ENCODE assay signal across 9 cellular contexts in the genomic region with DNA sequence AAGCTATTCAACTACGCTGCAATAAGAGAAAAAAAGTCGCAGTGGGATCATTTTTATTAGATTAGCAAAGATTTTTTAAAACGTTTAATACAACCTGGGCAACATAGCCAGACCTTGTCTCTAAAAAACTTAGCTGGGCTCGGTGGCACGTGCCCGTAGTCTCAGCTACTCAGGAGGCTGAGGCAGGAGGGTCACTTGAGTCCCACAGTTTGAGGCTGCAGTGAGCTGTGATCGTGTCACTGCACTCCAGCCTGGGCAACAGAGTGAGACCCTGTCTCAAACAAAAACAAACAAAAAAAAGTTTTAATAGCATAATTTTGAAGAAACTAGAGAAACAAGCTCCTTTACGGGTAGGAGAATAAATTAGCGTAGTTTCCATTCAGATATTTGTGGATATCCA. TPM values are rescaled to one million over a fixed set of nuclear protein-coding genes. Genes with fewer than 3 reads are reported as not detected.
A peak's percentile ranks its signal among the peaks of the same experiment; 100 is the strongest.
DNase-seq lines count a peak whose midpoint lies in the region; ATAC-seq, FAIRE-seq and TF ChIP-seq lines count a peak whose summit lies in the region.
"Had no signal": no experiment of that assay in that cellular context is flagged by ENCODE, and none has a peak within 500 bp of the region (broad histone marks: within the 10 kb centered on the region; RNA-seq: fewer than 3 reads in every experiment).

No MANE protein-coding gene starts in this region.

- no peaks in the 10 kb centered on the region for H3K9me3 ChIP-seq in BLaER1 treated with 17β-estradiol and CSF1 and Interleukin-3, amounts not matched to agents 10 nM and 100 nM (replicated peaks in 1 of 11)
- H3K9me3 ChIP-seq in K562 (replicated peaks; ENCODE audit: control insufficient read depth, insufficient read depth, low read depth, low read length): no peaks in the 10 kb centered on the region
- H3K9me3 ChIP-seq in thyroid gland: no peaks in the 10 kb centered on the region
- H3K9me3 ChIP-seq: mucosa of descending colon had no signal

- peaks cover 18 to 62% (median 57%) of the 10 kb centered on the region in 10 experiments; a peak in 19 of 20 replicates for H3K4me1 ChIP-seq in BLaER1 treated with 17β-estradiol and CSF1 and Interleukin-3, amounts not matched to agents 10 nM and 100 nM
- peaks cover 20 to 27% of the 10 kb centered on the region in 2 experiments for H3K4me1 ChIP-seq in K562 (replicated peaks in 1 of 2; ENCODE audit: control insufficient read depth in 2 of 2, insufficient read depth in 2 of 2, low read length in 2 of 2)
- H3K4me1 ChIP-seq in thyroid gland: peaks cover 6 to 10% of the 10 kb centered on the region in 2 donors

- no peak for TF ChIP-seq EP300 in K562 (IDR thresholded peaks at IDR 0.05; ENCODE audit: low read length)

- DNase-seq in K562 (ENCODE audit: extremely low read depth in 1 of 4, low spot score in 3 of 4) (no peak), natural killer cell (no peak), C1 segment of cervical spinal cord (lab: John Stamatoyannopoulos, UW) (no peak), GM03348 (ENCODE audit: low spot score) (no peak), thyroid gland (no peak), OCI-M1 (lab: John Stamatoyannopoulos, UW) (no peak)

- in situ Hi-C loops in K562 (cut with MboI): no loop called here

- CTCF ChIA-PET in K562 (lab: Yijun Ruan, JAX; ENCODE audit: low intra/inter-chr PET ratio): no interaction called here

- FAIRE-seq in K562 (lab: Jason Lieb, UNC): no peak

- 64% methylated on average over 9 of the region's 9 CpGs for WGBS in K562 (ENCODE audit: insufficient coverage, low coverage, missing lambda C conversion rate)
- WGBS in thyroid gland, 2 donors: 86 to 90% methylated on average over 9 of the region's 9 CpGs

- no peaks in the 10 kb centered on the region for H3K36me3 ChIP-seq in BLaER1 treated with 17β-estradiol and CSF1 and Interleukin-3, amounts not matched to agents 10 nM and 100 nM
- H3K36me3 ChIP-seq in K562 (ENCODE audit: control insufficient read depth, insufficient read depth, low read length) (no peaks in the 10 kb centered on the region), thyroid gland (no peaks in the 10 kb centered on the region)

- peak overlapping the region; percentile 93 to 100 (median 97); a peak in 19 of 22 replicates for H3K27ac ChIP-seq in BLaER1 treated with 17β-estradiol and CSF1 and Interleukin-3, amounts not matched to agents 10 nM and 100 nM
- H3K27ac ChIP-seq in K562 (ENCODE audit: extremely low read depth, low read depth, low read length) (peak overlapping the region; percentile 96; the same call in 2 of the 3 replicates), thyroid gland (no peak overlapping the region)

- peak overlapping the region; percentile 91 to 98 (median 98); a peak in 20 of 22 replicates for H3K9ac ChIP-seq in BLaER1 treated with 17β-estradiol and CSF1 and Interleukin-3, amounts not matched to agents 10 nM and 100 nM
- peak overlapping the region in 1 of 2 experiments; percentile 98; a peak in 3 of 4 replicates for H3K9ac ChIP-seq in K562 (ENCODE audit: insufficient read depth in 1 of 2, low read depth in 2 of 2, low read length in 2 of 2)

- H3K4me3 Mint-ChIP-seq in IgD-negative memory B cell (peak overlapping the region; percentile 85 to 94 (median 90)), natural killer cell (peak overlapping the region; percentile 92)

- H2AFZ ChIP-seq in K562 (ENCODE audit: low read depth, low read length): peak overlapping the region; percentile 75

- TF ChIP-seq POLR2A in K562 (conservative IDR thresholded peaks at IDR 0.05) (no peak), thyroid gland (IDR thresholded peaks at IDR 0.05) (no peak)

- H3K27me3 Mint-ChIP-seq in IgD-negative memory B cell (no peaks in the 10 kb centered on the region), natural killer cell (ENCODE audit: low read depth in 2 of 2) (peaks cover 0 to 3% of the 10 kb centered on the region in 2 donors)

- H4K20me1 ChIP-seq in BLaER1 treated with 17β-estradiol and CSF1 and Interleukin-3, amounts not matched to agents 10 nM and 100 nM: peaks cover 0 to 20% (median 2%) of the 10 kb centered on the region in 11 experiments; a peak in 10 of 22 replicates
- no peaks in the 10 kb centered on the region for H4K20me1 ChIP-seq in K562 (replicated peaks; ENCODE audit: control insufficient read depth, insufficient read depth, low read length)

- H3K4me2 ChIP-seq in BLaER1 treated with 17β-estradiol and CSF1 and Interleukin-3, amounts not matched to agents 10 nM and 100 nM: peak overlapping the region; percentile 73 to 96 (median 84)
- H3K4me2 ChIP-seq in K562 (ENCODE audit: insufficient read depth, low read length): peak overlapping the region; percentile 78

- H3K4me1 Mint-ChIP-seq in IgD-negative memory B cell (peaks cover 22 to 28% (median 23%) of the 10 kb centered on the region in 3 donors), natural killer cell (peaks cover 21 to 31% of the 10 kb centered on the region in 2 donors)

- intact Hi-C loops in K562 (cut with micrococcal nuclease): no loop called here
- intact Hi-C loops in natural killer cell (cut with micrococcal nuclease): no loop called here
- intact Hi-C loops in thyroid gland (cut with DNase I): no loop called here

- BruUV-seq in K562 (replicated peaks; lab: Mats Ljungman, UMichigan): no TSS peak

- no peak for TF ChIP-seq CTCF in K562 (IDR thresholded peaks at IDR 0.05 in 2 of 3, conservative IDR thresholded peaks at IDR 0.05 in 1 of 3; ENCODE audit: insufficient read depth in 2 of 3, low read depth in 1 of 3, low read length in 3 of 3)
- TF ChIP-seq CTCF in natural killer cell (IDR thresholded peaks at IDR 0.05): no peak
- TF ChIP-seq CTCF in thyroid gland (IDR thresholded peaks at IDR 0.05): no peak

- no peak for ATAC-seq in K562
- no peak for ATAC-seq in natural killer cell

- no peaks in the 10 kb centered on the region for H3K9me3 Mint-ChIP-seq in IgD-negative memory B cell
- H3K9me3 Mint-ChIP-seq in natural killer cell: no peaks in the 10 kb centered on the region

- peaks cover 36% of the 10 kb centered on the region for H3K79me2 ChIP-seq in K562 (ENCODE audit: control insufficient read depth, insufficient read depth, low read length)

- H3K4me3 ChIP-seq in BLaER1 treated with 17β-estradiol and CSF1 and Interleukin-3, amounts not matched to agents 10 nM and 100 nM: peak overlapping the region; percentile 84 to 97 (median 88); a peak in 19 of 20 replicates
- H3K4me3 ChIP-seq in K562 (peak overlapping the region; percentile 69), thyroid gland (replicated peaks in 1 of 3) (no peak overlapping the region)

- H3K27me3 ChIP-seq in BLaER1 treated with 17β-estradiol and CSF1 and Interleukin-3, amounts not matched to agents 10 nM and 100 nM: no peaks in the 10 kb centered on the region
- no peaks in the 10 kb centered on the region for H3K27me3 ChIP-seq in K562 (ENCODE audit: control insufficient read depth in 2 of 2, insufficient read depth in 2 of 2, low read length in 2 of 2)
- no peaks in the 10 kb centered on the region for H3K27me3 ChIP-seq in thyroid gland

- peak overlapping the region; percentile 87 to 91 (median 88) for H3K27ac Mint-ChIP-seq in IgD-negative memory B cell
- H3K27ac Mint-ChIP-seq in natural killer cell: peak overlapping the region; percentile 83 to 87

- peaks cover 4% of the 10 kb centered on the region for H3K36me3 Mint-ChIP-seq in IgD-negative memory B cell
- no peaks in the 10 kb centered on the region for H3K36me3 Mint-ChIP-seq in natural killer cell

- no peaks in the 10 kb centered on the region for H3K9me1 ChIP-seq in K562 (ENCODE audit: control insufficient read depth, insufficient read depth, low read length)

- no peak for TF ChIP-seq RAD21 in K562 (CRISPR knock-in tag; conservative IDR thresholded peaks at IDR 0.05 in 1 of 2, IDR thresholded peaks at IDR 0.05 in 1 of 2)

- POLR2A ChIA-PET in K562 (lab: Yijun Ruan, JAX): interaction anchor here (0.6 to 2.1 kb wide), 12 partner anchors 8 to 130 kb away, joined by 3 to 10 read pairs (median 4); a partner anchor contains a TSS

TF ChIP-seq in K562, 482 proteins besides CTCF, POLR2A, EP300 and RAD21 (continues in another document):
- TF ChIP-seq, protein P1, sequence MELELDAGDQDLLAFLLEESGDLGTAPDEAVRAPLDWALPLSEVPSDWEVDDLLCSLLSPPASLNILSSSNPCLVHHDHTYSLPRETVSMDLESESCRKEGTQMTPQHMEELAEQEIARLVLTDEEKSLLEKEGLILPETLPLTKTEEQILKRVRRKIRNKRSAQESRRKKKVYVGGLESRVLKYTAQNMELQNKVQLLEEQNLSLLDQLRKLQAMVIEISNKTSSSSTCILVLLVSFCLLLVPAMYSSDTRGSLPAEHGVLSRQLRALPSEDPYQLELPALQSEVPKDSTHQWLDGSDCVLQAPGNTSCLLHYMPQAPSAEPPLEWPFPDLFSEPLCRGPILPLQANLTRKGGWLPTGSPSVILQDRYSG (tag; conservative IDR thresholded peaks at IDR 0.05; ENCODE audit: low read depth): no peak
- TF ChIP-seq MAZ (CRISPR knock-in tag; conservative IDR thresholded peaks at IDR 0.05 in 1 of 2, IDR thresholded peaks at IDR 0.05 in 1 of 2): no peak
- TF ChIP-seq CCNT2 (IDR thresholded peaks at IDR 0.05; ENCODE audit: borderline replicate concordance, extremely low read depth, insufficient read length, low read depth, low read length): no peak
- TF ChIP-seq HOXB6 (CRISPR knock-in tag; IDR thresholded peaks at IDR 0.05; ENCODE audit: borderline replicate concordance): no peak
- no peak for TF ChIP-seq NUFIP1 (IDR thresholded peaks at IDR 0.05; ENCODE audit: partially characterized antibody)
- no peak for TF ChIP-seq E2F3 (CRISPR knock-in tag; IDR thresholded peaks at IDR 0.05)

RNA-seq across cellular contexts. Expression of a gene that starts 1.0 kb away (rescaled TPM):
- polyA plus RNA-seq in IgD-negative memory B cell: 5.6 TPM
- total RNA-seq in K562 (2011; cell fraction: chromatin; rRNA removed; ENCODE audit: low replicate concordance): 56.7 and 69.0 TPM in 2 replicates
- total RNA-seq in K562 (2011; cell fraction: nucleolus; rRNA removed): 33.8 and 45.0 TPM in 2 replicates
- total RNA-seq in K562 (2011; cell fraction: nucleoplasm; rRNA removed): 31.8 and 32.0 TPM in 2 replicates
- total RNA-seq in K562 (2014; rRNA removed): 6.2 and 10.0 TPM in 2 replicates
- 2.9 and 4.4 TPM in 2 replicates for total RNA-seq in K562 (2014; rRNA removed; fragmentation: Illumina TruSeq; extraction: Trizol)
- total RNA-seq in K562 (2015; rRNA removed; fragmentation: Illumina TruSeq; extraction: Trizol): 6.0 and 6.6 TPM in 2 replicates
- total RNA-seq in K562 (2021): 7.6 and 9.2 TPM in 2 replicates
- polyA plus RNA-seq in K562 (2011; rRNA removed): 6.6 and 12.2 TPM in 2 replicates
- polyA plus RNA-seq in K562 (2011; cell fraction: cytosol; rRNA removed): 6.8 and 7.5 TPM in 2 replicates
- 44.0 and 68.1 TPM in 2 replicates for polyA plus RNA-seq in K562 (2011; cell fraction: nucleus; rRNA removed)
- polyA plus RNA-seq in K562 (2012): 6.2 and 6.8 TPM in 2 replicates
- polyA plus RNA-seq in K562 (2014; fragmentation: Illumina TruSeq; extraction: Trizol): 6.0 and 6.2 TPM in 2 replicates
- polyA plus RNA-seq in K562 (2014; fragmentation: Nextera tagmentation; extraction: Ambion mirVana): 1 to 10 TPM in 1 of 2 experiments, under 1 TPM in 1; 0.93 to 1.0 TPM
- 7.1 and 8.5 TPM in 2 replicates for polyA plus RNA-seq in K562 (2014; rRNA removed)
- polyA minus RNA-seq in K562 (2011; rRNA and poly(A)+ RNA removed): 17.3 and 20.4 TPM in 2 replicates
- 7.4 and 14.3 TPM in 2 replicates for polyA minus RNA-seq in K562 (2011; cell fraction: cytosol; rRNA and poly(A)+ RNA removed)
- polyA minus RNA-seq in K562 (2011; cell fraction: nucleus; rRNA and poly(A)+ RNA removed): 15.9 and 23.1 TPM in 2 replicates
- 10 to 100 TPM; 11.4 to 13.5 (median 11.9) TPM for total RNA-seq in natural killer cell
- total RNA-seq in thyroid gland: 10 to 100 TPM in 1 of 4 donors, 1 to 10 TPM in 3; 4.7 to 12.3 (median 7.3) TPM

Comparison
In these comparisons a context has a peak if more than half of its experiments do, and no peak if none do; other contexts are left out.
1. H3K27ac ChIP-seq: peak in BLaER1 treated with 17β-estradiol and CSF1 and Interleukin-3, amounts not matched to agents 10 nM and 100 nM (11 of 11) and K562 (single experiment); none in thyroid gland (0 of 3).
2. H3K4me3 ChIP-seq: peak in BLaER1 treated with 17β-estradiol and CSF1 and Interleukin-3, amounts not matched to agents 10 nM and 100 nM (10 of 10) and K562 (single experiment); none in thyroid gland (0 of 3).